13 cellular contexts compared by ENCODE assay signal in genomic region chr5:35247645-35248034, GRCh38. TPM values are rescaled to one million over a fixed set of nuclear protein-coding genes. Genes with fewer than 3 reads are reported as not detected.
DNase-seq lines count a peak whose midpoint lies in the region; ATAC-seq, FAIRE-seq and TF ChIP-seq lines count a peak whose summit lies in the region.
"Had no signal": no experiment of that assay in that cellular context is flagged by ENCODE, and none has a peak within 500 bp of the region (broad histone marks: within the 10 kb centered on the region; RNA-seq: fewer than 3 reads in every experiment).

No MANE protein-coding gene starts in this region.

- H3K4me2 ChIP-seq in astrocyte (ENCODE audit: low read length) = peak overlapping the region; percentile 32
- H3K4me2 ChIP-seq in hepatocyte = peak overlapping the region; percentile 23

- H3K4me1 ChIP-seq in astrocyte (ENCODE audit: insufficient read depth, low read length) = peaks cover 4% of the 10 kb centered on the region
- H3K4me1 ChIP-seq in hepatocyte (ENCODE audit: insufficient read depth) = peaks cover 13% of the 10 kb centered on the region
- H3K4me1 ChIP-seq in stomach = peaks cover 15 to 23% (median 18%) of the 10 kb centered on the region in 4 donors
- H3K4me1 ChIP-seq in A673 (ENCODE audit: insufficient read depth, low read length, poor library complexity, severe bottlenecking) = no peaks in the 10 kb centered on the region

- ATAC-seq in HG03442 (IDR thresholded peaks at IDR 0.05; ENCODE audit: unreplicated experiment) (peak; percentile 40), HG03457 (IDR thresholded peaks at IDR 0.05; ENCODE audit: unreplicated experiment) (no peak), HG03439 (IDR thresholded peaks at IDR 0.05; ENCODE audit: unreplicated experiment) (no peak)
- ATAC-seq: Panc1 had no signal

- H3K36me3 ChIP-seq in astrocyte (ENCODE audit: insufficient read depth, low read length) (no peaks in the 10 kb centered on the region), hepatocyte (replicated peaks; ENCODE audit: insufficient read depth, low read depth) (no peaks in the 10 kb centered on the region), stomach (no peaks in the 10 kb centered on the region), A673 (ENCODE audit: insufficient read depth, low read length, poor library complexity, severe bottlenecking) (no peaks in the 10 kb centered on the region)
- H3K36me3 ChIP-seq: ascending aorta had no signal

- CTCF ChIA-PET in A673 (lab: Charles Lee) = no interaction called here

- H3K27ac ChIP-seq in astrocyte (ENCODE audit: low read depth, low read length) = no peak overlapping the region
- H3K27ac ChIP-seq in hepatocyte = peak overlapping the region; percentile 56
- peak overlapping the region; percentile 70 to 89 (median 79) for H3K27ac ChIP-seq in stomach
- H3K27ac ChIP-seq in A673 (ENCODE audit: low read depth, low read length, poor library complexity, severe bottlenecking) = no peak overlapping the region

- H3K4me3 ChIP-seq in astrocyte (ENCODE audit: insufficient read depth, low read depth, low read length) = no peak overlapping the region
- no peak overlapping the region for H3K4me3 ChIP-seq in hepatocyte
- no peak overlapping the region for H3K4me3 ChIP-seq in stomach
- no peak overlapping the region for H3K4me3 ChIP-seq in A673 (ENCODE audit: low read depth, low read length, poor library complexity, severe bottlenecking)
- H3K4me3 ChIP-seq: ascending aorta had no signal

- H3K79me2 ChIP-seq in astrocyte (ENCODE audit: insufficient read depth, low read length) (no peaks in the 10 kb centered on the region), hepatocyte (no peaks in the 10 kb centered on the region)

- H3K9me2 ChIP-seq in hepatocyte (replicated peaks; ENCODE audit: insufficient read depth) = no peaks in the 10 kb centered on the region

- H3K27me3 ChIP-seq in astrocyte (ENCODE audit: insufficient read depth, low read length) (no peaks in the 10 kb centered on the region), hepatocyte (no peaks in the 10 kb centered on the region), stomach (no peaks in the 10 kb centered on the region), A673 (replicated peaks; ENCODE audit: insufficient read depth, low read depth, low read length, poor library complexity) (no peaks in the 10 kb centered on the region)
- H3K27me3 ChIP-seq: ascending aorta had no signal

- DNase-seq in astrocyte (ENCODE audit: low read depth) (peak; percentile 31), hepatocyte (ENCODE audit: low spot score) (no peak), stomach (peak; percentile 55), NOMO-1 (lab: John Stamatoyannopoulos, UW; ENCODE audit: unreplicated experiment in 2 of 2) (no peak), A673 (ENCODE audit: low spot score) (no peak)
- DNase-seq: activated T-cell treated with anti-CD3 and anti-CD28 coated beads for 4 hours, NCI-H2081 had no signal

- POLR2A ChIA-PET in A673 (lab: Charles Lee; ENCODE audit: low non-redundant PET) = no interaction called here

- TF ChIP-seq EP300 in stomach (IDR thresholded peaks at IDR 0.05) = no peak

- FAIRE-seq in astrocyte (lab: Jason Lieb, UNC) = no peak
- FAIRE-seq: GM12892 had no signal

- H3K4me3 Mint-ChIP-seq in astrocyte (ENCODE audit: unreplicated experiment) = no peak overlapping the region

- peaks cover 4% of the 10 kb centered on the region for H3K9me3 Mint-ChIP-seq in astrocyte (ENCODE audit: unreplicated experiment)

- no peak overlapping the region for H3K27ac Mint-ChIP-seq in astrocyte (ENCODE audit: unreplicated experiment)

- H2AFZ ChIP-seq in astrocyte (ENCODE audit: low read depth, low read length) (peak overlapping the region; percentile 5), hepatocyte (peak overlapping the region; percentile 13)

- H3K9ac ChIP-seq in astrocyte (ENCODE audit: low read length) = no peak overlapping the region

- H3K27me3 Mint-ChIP-seq in astrocyte (ENCODE audit: low read depth, unreplicated experiment) = no peaks in the 10 kb centered on the region

- 79% methylated on average over 6 of the region's 6 CpGs for WGBS in hepatocyte (ENCODE audit: low lambda C conversion rate, missing lambda C conversion rate)
- WGBS in stomach, 5 donors = 22 to 52% (median 32%) methylated on average over 6 of the region's 6 CpGs

- H4K20me1 ChIP-seq in astrocyte (ENCODE audit: insufficient read depth, low read length) (no peaks in the 10 kb centered on the region), hepatocyte (ENCODE audit: insufficient read depth, poor library complexity, severe bottlenecking) (no peaks in the 10 kb centered on the region)

- TF ChIP-seq POLR2A in stomach (IDR thresholded peaks at IDR 0.05) = no peak

- no peaks in the 10 kb centered on the region for H3K36me3 Mint-ChIP-seq in astrocyte (ENCODE audit: low read depth, unreplicated experiment)

- intact Hi-C loops in stomach (cut with DNase I; ENCODE audit: low total_unique reads) (no loop called here), A673 (cut with micrococcal nuclease; ENCODE audit: unreplicated experiment) (no loop called here)

- no peaks in the 10 kb centered on the region for H3K4me1 Mint-ChIP-seq in astrocyte (ENCODE audit: low read depth, unreplicated experiment)

- no peak for TF ChIP-seq CTCF in astrocyte (IDR thresholded peaks at IDR 0.05; ENCODE audit: insufficient read depth, low read depth, low read length)
- TF ChIP-seq CTCF in hepatocyte (IDR thresholded peaks at IDR 0.05; ENCODE audit: poor library complexity) = no peak
- TF ChIP-seq CTCF in stomach (IDR thresholded peaks at IDR 0.05) = no peak
- no peak for TF ChIP-seq CTCF in A673 (conservative IDR thresholded peaks at IDR 0.05; ENCODE audit: low read depth, low read length)

- H3K9me3 ChIP-seq in astrocyte (ENCODE audit: insufficient read depth, low read depth, low read length) = no peaks in the 10 kb centered on the region
- no peaks in the 10 kb centered on the region for H3K9me3 ChIP-seq in hepatocyte (ENCODE audit: low read depth)
- H3K9me3 ChIP-seq in stomach = peaks cover 0 to 4% (median under 1%) of the 10 kb centered on the region in 4 donors
- no peaks in the 10 kb centered on the region for H3K9me3 ChIP-seq in A673 (ENCODE audit: low read depth, low read length, poor library complexity, severe bottlenecking)
- H3K9me3 ChIP-seq: ascending aorta had no signal

- BruUV-seq in A673 (replicated peaks; lab: Mats Ljungman, UMichigan) = no TSS peak

RNA-seq across cellular contexts. Expression of gene PRLR, which starts 17.4 kb away (rescaled TPM):
- total RNA-seq in astrocyte (0.93 and 0.99 TPM in 2 replicates), hepatocyte (95.8 and 99.8 TPM in 2 replicates), stomach (10 to 100 TPM in 3 of 5 donors, 1 to 10 TPM in 1, not detected in 1; 4.5 to 33.2 (median 10.9) TPM), A673 (2021) (0.22 TPM in 1 of 2 replicates, not detected in the other)
- polyA plus RNA-seq in hepatocyte (21.8 and 24.7 TPM in 2 replicates), stomach (under 1 TPM; 0.56 to 0.92 (median 0.63) TPM)

Comparison
In these comparisons a context has a peak if more than half of its experiments do, and no peak if none do; other contexts are left out.
1. DNase-seq: peak in astrocyte (single experiment) and stomach (single experiment); none in hepatocyte (single experiment), NOMO-1 (0 of 2) and A673 (single experiment).
2. H3K27ac ChIP-seq: peak in hepatocyte (single experiment) and stomach (5 of 5); none in astrocyte (single experiment) and A673 (single experiment).